Comparison of ENCODE assay signal across 8 cellular contexts in genomic region chr14:102777711-102778615, GRCh38. TPM values are rescaled to one million over a fixed set of nuclear protein-coding genes. Genes with fewer than 3 reads are reported as not detected.
DNase-seq lines count a peak whose midpoint lies in the region; ATAC-seq and TF ChIP-seq lines count a peak whose summit lies in the region.

No MANE protein-coding gene starts in this region.

- 0 to 1% (median 0%) methylated on average over 79 to 112 of the region's 112 CpGs for WGBS in adipose tissue, 3 donors

- H3K27ac ChIP-seq in adipose tissue (ENCODE audit: low read depth, low read length) (peak overlapping the region; percentile 55), left ventricle myocardium inferior (replicated peaks) (peak overlapping the region; percentile 82), rectal smooth muscle tissue (ENCODE audit: low read depth, low read length) (peak overlapping the region; percentile 61)

- ATAC-seq in GM21737 (IDR thresholded peaks at IDR 0.05; ENCODE audit: unreplicated experiment) = peak; percentile 7

- intact Hi-C loops in left ventricle myocardium inferior (cut with micrococcal nuclease) = no loop called here

- peak; percentile 40 for DNase-seq in EH (ENCODE audit: low read depth)
- DNase-seq in NAMALWA (ENCODE audit: low spot score) = peak; percentile 63
- peak; percentile 28 for DNase-seq in left ventricle myocardium inferior
- no peak for DNase-seq in cerebellar nuclear complex (lab: John Stamatoyannopoulos, UW)
- no peak for DNase-seq in ureter (ENCODE audit: low spot score)

- H3K9me3 ChIP-seq in left ventricle myocardium inferior (replicated peaks) = no peaks in the 10 kb centered on the region

- H3K36me3 ChIP-seq in left ventricle myocardium inferior = no peaks in the 10 kb centered on the region
- no peaks in the 10 kb centered on the region for H3K36me3 ChIP-seq in rectal smooth muscle tissue (ENCODE audit: control insufficient read depth, insufficient read depth, low read length)

- H3K27me3 ChIP-seq in left ventricle myocardium inferior (ENCODE audit: low read depth) (no peaks in the 10 kb centered on the region), rectal smooth muscle tissue (ENCODE audit: control insufficient read depth, insufficient read depth, low read length) (no peaks in the 10 kb centered on the region)

- no peak for TF ChIP-seq CTCF in left ventricle myocardium inferior (IDR thresholded peaks at IDR 0.05; ENCODE audit: borderline replicate concordance)

- H3K4me1 ChIP-seq in left ventricle myocardium inferior = peaks cover 26% of the 10 kb centered on the region
- H3K4me1 ChIP-seq in rectal smooth muscle tissue (ENCODE audit: control insufficient read depth, insufficient read depth, low read length) = peaks cover 3% of the 10 kb centered on the region

- H3K9ac ChIP-seq in rectal smooth muscle tissue (ENCODE audit: low read length) = peak overlapping the region; percentile 60

- peak overlapping the region; percentile 90 for H3K4me3 ChIP-seq in left ventricle myocardium inferior
- peak overlapping the region; percentile 72 for H3K4me3 ChIP-seq in rectal smooth muscle tissue (ENCODE audit: low read length)

RNA-seq across cellular contexts. Expression of gene TRAF3, which starts 0.7 kb away (rescaled TPM):
- 10 to 100 TPM in 1 of 3 donors, 1 to 10 TPM in 2; 2.7 to 13.5 (median 7.5) TPM for polyA plus RNA-seq in adipose tissue
- total RNA-seq in left ventricle myocardium inferior (11.3 TPM), ureter (29.9 TPM)

Comparison
In these comparisons a context has a peak if more than half of its experiments do, and no peak if none do; other contexts are left out.
1. DNase-seq: peak in EH (single experiment), NAMALWA (single experiment) and left ventricle myocardium inferior (single experiment); none in cerebellar nuclear complex (0 of 2) and ureter (single experiment).
2. Peak in every context shown above with its lines, with median percentiles within 50 percentile points of each other: H3K27ac ChIP-seq.